In the genomic region with DNA sequence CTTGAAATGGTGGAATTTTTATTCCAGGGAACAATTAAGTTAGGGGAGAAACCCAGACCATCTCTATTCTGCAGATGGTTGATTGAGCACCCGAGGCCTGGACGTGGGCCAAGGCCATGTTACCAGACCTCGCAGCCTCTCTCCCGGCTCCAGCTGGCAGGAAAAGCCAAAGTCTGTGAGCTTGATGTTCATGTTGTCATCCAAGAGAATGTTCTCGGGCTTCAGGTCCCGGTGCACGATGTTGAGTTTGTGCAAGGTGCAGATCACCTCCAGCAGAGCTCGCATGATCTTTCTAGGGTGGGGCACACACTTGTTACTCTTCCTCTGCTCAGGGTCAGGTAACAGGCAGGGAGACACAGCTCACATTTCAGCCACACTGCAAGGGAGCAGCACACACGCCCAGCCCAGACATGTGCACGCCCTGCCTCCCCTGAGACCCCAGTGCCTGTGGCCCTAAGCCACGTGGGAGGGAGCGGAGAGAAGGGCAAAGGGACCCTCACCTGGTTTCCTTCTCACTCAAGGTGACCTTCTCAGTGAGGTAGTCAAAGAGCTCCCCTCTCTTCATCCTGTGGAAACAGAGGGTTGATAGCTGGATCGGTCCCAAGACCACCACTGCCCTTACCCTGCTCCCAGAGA, we compare ENCODE assay signal across 10 cellular contexts. TPM values are rescaled to one million over a fixed set of nuclear protein-coding genes. Genes with fewer than 3 reads are reported as not detected.
DNase-seq lines count a peak whose midpoint lies in the region; ATAC-seq, FAIRE-seq and TF ChIP-seq lines count a peak whose summit lies in the region.
"Had no signal": no experiment of that assay in that cellular context is flagged by ENCODE, and none has a peak within 500 bp of the region (broad histone marks: within the 10 kb centered on the region; RNA-seq: fewer than 3 reads in every experiment).

No MANE protein-coding gene starts in this region.

- H3K4me1 Mint-ChIP-seq in activated CD8-positive, alpha-beta T cell treated with anti-CD3 and anti-CD28 coated beads, Interleukin-2, amount 10 ng/mL, durations not matched to agents 7 days and 5 days (ENCODE audit: low read depth): no peaks in the 10 kb centered on the region
- peaks cover 3% of the 10 kb centered on the region for H3K4me1 Mint-ChIP-seq in activated CD8-positive, alpha-beta T cell treated with anti-CD3 and anti-CD28 coated beads for 36 hours (ENCODE audit: low read depth)

- WGBS in body of pancreas, 2 donors: 14 to 44% methylated on average over 8 to 12 of the region's 13 CpGs

- H3K4me3 ChIP-seq in body of pancreas (no peak overlapping the region), upper lobe of right lung (no peak overlapping the region)

- no peak for DNase-seq in activated CD8-positive, alpha-beta T cell treated with anti-CD3 and anti-CD28 coated beads, Interleukin-2, amount 10 ng/mL, durations not matched to agents 7 days and 5 days
- DNase-seq in activated CD8-positive, alpha-beta T cell treated with anti-CD3 and anti-CD28 coated beads for 36 hours: no peak
- DNase-seq in body of pancreas (peak; percentile 43 to 75 (median 56)), medulla oblongata (ENCODE audit: extremely low spot score) (peak; percentile 75), upper lobe of right lung (peak; percentile 59), D721Med (ENCODE audit: insufficient read length, low spot score) (no peak)
- no peak for DNase-seq in activated CD4-positive, alpha-beta T cell treated with anti-CD3 and anti-CD28 coated beads, Interleukin-2, amount 50 U/mL, for 1 hour
- DNase-seq: activated CD4-positive, alpha-beta T cell treated with anti-CD3 and anti-CD28 coated beads for 48 hours had no signal

- no peak overlapping the region for H3K27ac ChIP-seq in body of pancreas
- no peak overlapping the region for H3K27ac ChIP-seq in upper lobe of right lung

- H3K4me3 Mint-ChIP-seq in activated CD8-positive, alpha-beta T cell treated with anti-CD3 and anti-CD28 coated beads, Interleukin-2, amount 10 ng/mL, durations not matched to agents 7 days and 5 days: no peak overlapping the region
- H3K4me3 Mint-ChIP-seq in activated CD8-positive, alpha-beta T cell treated with anti-CD3 and anti-CD28 coated beads for 36 hours: no peak overlapping the region
- H3K4me3 Mint-ChIP-seq: type B pancreatic cell had no signal

- CTCF ChIA-PET in activated CD8-positive, alpha-beta T cell treated with anti-CD3 and anti-CD28 coated beads, Interleukin-2, amount 10 ng/mL, durations not matched to agents 7 days and 5 days (lab: Charles Lee): no interaction called here
- CTCF ChIA-PET in activated CD8-positive, alpha-beta T cell treated with anti-CD3 and anti-CD28 coated beads for 36 hours (lab: Charles Lee): interaction anchor here (2.6 kb wide), 1 partner anchor 9 kb away, joined by 20 read pairs; no protein-coding TSS in a partner anchor

- intact Hi-C loops in activated CD8-positive, alpha-beta T cell treated with anti-CD3 and anti-CD28 coated beads for 36 hours (cut with micrococcal nuclease): no loop called here
- intact Hi-C loops in body of pancreas (cut with DNase I): no loop called here
- intact Hi-C loops in upper lobe of right lung (cut with DNase I): no loop called here

- H3K36me3 ChIP-seq in body of pancreas (replicated peaks in 1 of 2; ENCODE audit: insufficient read depth in 1 of 2, low read depth in 2 of 2) (no peaks in the 10 kb centered on the region), upper lobe of right lung (peaks cover 31% of the 10 kb centered on the region)

- H3K27me3 Mint-ChIP-seq in activated CD8-positive, alpha-beta T cell treated with anti-CD3 and anti-CD28 coated beads, Interleukin-2, amount 10 ng/mL, durations not matched to agents 7 days and 5 days (ENCODE audit: low read depth): no peaks in the 10 kb centered on the region
- no peaks in the 10 kb centered on the region for H3K27me3 Mint-ChIP-seq in activated CD8-positive, alpha-beta T cell treated with anti-CD3 and anti-CD28 coated beads for 36 hours
- H3K27me3 Mint-ChIP-seq: type B pancreatic cell had no signal

- H3K9me3 ChIP-seq in body of pancreas (no peaks in the 10 kb centered on the region), upper lobe of right lung (no peaks in the 10 kb centered on the region)

- no peak for TF ChIP-seq POLR2A in body of pancreas (IDR thresholded peaks at IDR 0.05)

- ATAC-seq in activated CD8-positive, alpha-beta T cell treated with anti-CD3 and anti-CD28 coated beads, Interleukin-2, amount 10 ng/mL, durations not matched to agents 7 days and 5 days: peak; percentile 17
- no peak for ATAC-seq in activated CD8-positive, alpha-beta T cell treated with anti-CD3 and anti-CD28 coated beads for 36 hours
- no peak for ATAC-seq in body of pancreas
- ATAC-seq in upper lobe of right lung: no peak
- ATAC-seq in GM18520 (IDR thresholded peaks at IDR 0.05; ENCODE audit: unreplicated experiment): no peak

- H3K27me3 ChIP-seq in body of pancreas (no peaks in the 10 kb centered on the region), upper lobe of right lung (no peaks in the 10 kb centered on the region)

- POLR2A ChIA-PET in activated CD8-positive, alpha-beta T cell treated with anti-CD3 and anti-CD28 coated beads, Interleukin-2, amount 10 ng/mL, durations not matched to agents 7 days and 5 days (lab: Charles Lee): no interaction called here
- POLR2A ChIA-PET in activated CD8-positive, alpha-beta T cell treated with anti-CD3 and anti-CD28 coated beads for 36 hours (lab: Charles Lee): interaction anchor here (1.0 to 1.5 kb wide), 2 partner anchors 9 kb away, joined by 3 to 9 read pairs; no protein-coding TSS in a partner anchor

- FAIRE-seq in D721Med (lab: Jason Lieb, UNC): no peak

- H3K36me3 Mint-ChIP-seq in activated CD8-positive, alpha-beta T cell treated with anti-CD3 and anti-CD28 coated beads, Interleukin-2, amount 10 ng/mL, durations not matched to agents 7 days and 5 days (ENCODE audit: low read depth): peaks cover 26% of the 10 kb centered on the region
- peaks cover 24% of the 10 kb centered on the region for H3K36me3 Mint-ChIP-seq in activated CD8-positive, alpha-beta T cell treated with anti-CD3 and anti-CD28 coated beads for 36 hours (ENCODE audit: low read depth)
- H3K36me3 Mint-ChIP-seq: type B pancreatic cell had no signal

- H3K4me1 ChIP-seq in body of pancreas (peaks cover 23% of the 10 kb centered on the region), upper lobe of right lung (peaks cover 9% of the 10 kb centered on the region)

- TF ChIP-seq CTCF in activated CD8-positive, alpha-beta T cell treated with anti-CD3 and anti-CD28 coated beads for 36 hours (IDR thresholded peaks at IDR 0.05): no peak
- TF ChIP-seq CTCF in body of pancreas (IDR thresholded peaks at IDR 0.05): no peak
- no peak for TF ChIP-seq CTCF in upper lobe of right lung (IDR thresholded peaks at IDR 0.05)
- TF ChIP-seq CTCF in D721Med (IDR thresholded peaks at IDR 0.05; ENCODE audit: insufficient read depth, missing control alignments): no peak

- peak overlapping the region; percentile 36 for H3K27ac Mint-ChIP-seq in activated CD8-positive, alpha-beta T cell treated with anti-CD3 and anti-CD28 coated beads, Interleukin-2, amount 10 ng/mL, durations not matched to agents 7 days and 5 days
- no peak overlapping the region for H3K27ac Mint-ChIP-seq in activated CD8-positive, alpha-beta T cell treated with anti-CD3 and anti-CD28 coated beads for 36 hours
- H3K27ac Mint-ChIP-seq: type B pancreatic cell had no signal

- H3K9me3 Mint-ChIP-seq in activated CD8-positive, alpha-beta T cell treated with anti-CD3 and anti-CD28 coated beads, Interleukin-2, amount 10 ng/mL, durations not matched to agents 7 days and 5 days (ENCODE audit: insufficient read depth): no peaks in the 10 kb centered on the region
- no peaks in the 10 kb centered on the region for H3K9me3 Mint-ChIP-seq in activated CD8-positive, alpha-beta T cell treated with anti-CD3 and anti-CD28 coated beads for 36 hours
- H3K9me3 Mint-ChIP-seq: type B pancreatic cell had no signal

RNA-seq across cellular contexts. Expression of a gene that starts 9.5 kb away (rescaled TPM):
- total RNA-seq in activated CD8-positive, alpha-beta T cell treated with anti-CD3 and anti-CD28 coated beads, Interleukin-2, amount 10 ng/mL, durations not matched to agents 7 days and 5 days: 1 to 10 TPM; 1.7 to 2.0 TPM
- total RNA-seq in activated CD8-positive, alpha-beta T cell treated with anti-CD3 and anti-CD28 coated beads for 36 hours: 1 to 10 TPM; 2.9 to 3.0 TPM
- total RNA-seq in body of pancreas (not detected), upper lobe of right lung (0.72 TPM)

RNA-seq across cellular contexts. Expression of a gene that starts 19.2 kb away (rescaled TPM):
- 100 to 1,000 TPM; 121 to 124 TPM for total RNA-seq in activated CD8-positive, alpha-beta T cell treated with anti-CD3 and anti-CD28 coated beads, Interleukin-2, amount 10 ng/mL, durations not matched to agents 7 days and 5 days
- total RNA-seq in activated CD8-positive, alpha-beta T cell treated with anti-CD3 and anti-CD28 coated beads for 36 hours: 100 to 1,000 TPM; 140 to 141 TPM
- total RNA-seq in body of pancreas: 100 to 1,000 TPM; 105 to 143 TPM
- 167 TPM for total RNA-seq in upper lobe of right lung

RNA-seq across cellular contexts. Expression of a gene that starts 23.0 kb away (rescaled TPM):
- total RNA-seq in activated CD8-positive, alpha-beta T cell treated with anti-CD3 and anti-CD28 coated beads, Interleukin-2, amount 10 ng/mL, durations not matched to agents 7 days and 5 days: 100 to 1,000 TPM; 526 to 534 TPM
- 100 to 1,000 TPM; 726 to 748 TPM for total RNA-seq in activated CD8-positive, alpha-beta T cell treated with anti-CD3 and anti-CD28 coated beads for 36 hours
- 100 to 1,000 TPM; 154 to 194 TPM for total RNA-seq in body of pancreas
- 200 TPM for total RNA-seq in upper lobe of right lung

RNA-seq across cellular contexts. Expression of a gene that starts 31.7 kb away (rescaled TPM):
- 100 to 1,000 TPM; 157 to 170 TPM for total RNA-seq in activated CD8-positive, alpha-beta T cell treated with anti-CD3 and anti-CD28 coated beads, Interleukin-2, amount 10 ng/mL, durations not matched to agents 7 days and 5 days
- 100 to 1,000 TPM; 231 to 239 TPM for total RNA-seq in activated CD8-positive, alpha-beta T cell treated with anti-CD3 and anti-CD28 coated beads for 36 hours
- total RNA-seq in body of pancreas: 10 to 100 TPM; 74.5 to 75.8 TPM
- 76.2 TPM for total RNA-seq in upper lobe of right lung

RNA-seq across cellular contexts. Expression of a gene that starts 32.0 kb away (rescaled TPM):
- 10 to 100 TPM; 14.6 to 16.8 TPM for total RNA-seq in activated CD8-positive, alpha-beta T cell treated with anti-CD3 and anti-CD28 coated beads, Interleukin-2, amount 10 ng/mL, durations not matched to agents 7 days and 5 days
- total RNA-seq in activated CD8-positive, alpha-beta T cell treated with anti-CD3 and anti-CD28 coated beads for 36 hours: 10 to 100 TPM; 31.2 to 33.8 TPM
- total RNA-seq in body of pancreas (10 to 100 TPM in 1 of 2 donors, 1 to 10 TPM in 1; 4.6 to 14.3 TPM), upper lobe of right lung (10.1 TPM)

Comparison
In these comparisons a context has a peak if more than half of its experiments do, and no peak if none do; other contexts are left out.
1. DNase-seq: peak in body of pancreas (4 of 4), medulla oblongata (single experiment) and upper lobe of right lung (single experiment); none in activated CD8-positive, alpha-beta T cell treated with anti-CD3 and anti-CD28 coated beads, Interleukin-2, amount 10 ng/mL, durations not matched to agents 7 days and 5 days (single experiment), activated CD8-positive, alpha-beta T cell treated with anti-CD3 and anti-CD28 coated beads for 36 hours (single experiment), activated CD4-positive, alpha-beta T cell treated with anti-CD3 and anti-CD28 coated beads, Interleukin-2, amount 50 U/mL, for 1 hour (single experiment) and D721Med (single experiment).